ENCODE assay signal across 1 cellular context in the genomic region with DNA sequence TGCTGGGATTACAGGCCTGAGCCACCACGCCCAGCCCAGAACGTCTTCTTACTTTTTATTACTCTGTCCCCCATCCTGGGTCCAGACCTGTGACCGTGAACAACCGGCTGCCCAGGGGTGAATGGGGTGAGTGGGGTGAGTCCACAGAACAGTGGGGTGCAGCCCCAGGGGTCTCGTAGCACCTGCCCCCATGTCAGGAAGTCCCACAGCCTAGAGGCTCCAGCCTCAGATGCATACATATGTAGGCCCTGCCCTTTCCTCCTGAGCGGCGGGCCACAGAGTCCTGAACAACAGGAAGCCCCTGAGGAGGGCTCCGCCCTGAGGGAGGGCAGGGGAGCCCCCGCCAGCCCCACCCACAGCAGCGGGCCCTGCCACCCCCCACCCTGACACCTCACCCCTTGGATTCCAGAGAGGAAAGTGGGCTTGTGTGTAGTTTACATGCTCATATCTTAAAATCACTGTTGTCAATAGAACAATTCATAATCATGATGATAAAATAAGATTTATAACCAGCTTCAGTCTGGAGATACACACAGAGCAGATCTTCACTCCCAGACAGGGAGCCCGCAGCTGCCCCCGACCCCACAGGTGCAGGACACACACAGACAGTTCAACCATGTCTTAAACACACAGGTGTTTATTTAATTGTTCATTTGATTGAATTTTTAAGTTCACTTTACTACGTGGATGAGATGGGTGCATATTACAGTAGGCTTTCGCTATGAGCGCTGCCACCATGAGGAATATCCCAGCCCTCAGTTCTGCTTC.
TF ChIP-seq lines count a peak whose summit lies in the region.

No MANE protein-coding gene starts in this region.

TF ChIP-seq in HEK293, 187 proteins besides CTCF, POLR2A, EP300 and RAD21 (continued from another document):
- TF ChIP-seq, protein P1, sequence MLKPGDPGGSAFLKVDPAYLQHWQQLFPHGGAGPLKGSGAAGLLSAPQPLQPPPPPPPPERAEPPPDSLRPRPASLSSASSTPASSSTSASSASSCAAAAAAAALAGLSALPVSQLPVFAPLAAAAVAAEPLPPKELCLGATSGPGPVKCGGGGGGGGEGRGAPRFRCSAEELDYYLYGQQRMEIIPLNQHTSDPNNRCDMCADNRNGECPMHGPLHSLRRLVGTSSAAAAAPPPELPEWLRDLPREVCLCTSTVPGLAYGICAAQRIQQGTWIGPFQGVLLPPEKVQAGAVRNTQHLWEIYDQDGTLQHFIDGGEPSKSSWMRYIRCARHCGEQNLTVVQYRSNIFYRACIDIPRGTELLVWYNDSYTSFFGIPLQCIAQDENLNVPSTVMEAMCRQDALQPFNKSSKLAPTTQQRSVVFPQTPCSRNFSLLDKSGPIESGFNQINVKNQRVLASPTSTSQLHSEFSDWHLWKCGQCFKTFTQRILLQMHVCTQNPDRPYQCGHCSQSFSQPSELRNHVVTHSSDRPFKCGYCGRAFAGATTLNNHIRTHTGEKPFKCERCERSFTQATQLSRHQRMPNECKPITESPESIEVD (tag by site-specific recombination; IDR thresholded peaks at IDR 0.05): no peak
TF ChIP-seq in HEK293: peak in this region for 2.
